In genomic region chr13:80599765-80600164, GRCh38 we compare ENCODE assay signal across 20 cellular contexts.
"Had no signal": no experiment of that assay in that cellular context is flagged by ENCODE, and none has a peak within 500 bp of the region (broad histone marks: within the 10 kb centered on the region; RNA-seq: fewer than 3 reads in every experiment).

No MANE protein-coding gene starts in this region.

- H3K27ac ChIP-seq: dorsolateral prefrontal cortex, heart left ventricle, neutrophil, psoas muscle, right lobe of liver, stomach, thoracic aorta, transverse colon had no signal

- H3K4me1 ChIP-seq: psoas muscle, right lobe of liver, stomach, transverse colon had no signal

- ATAC-seq: heart left ventricle, left lobe of liver, natural killer cell, psoas muscle, right lobe of liver had no signal

- H3K36me3 ChIP-seq: heart left ventricle, neutrophil, right lobe of liver, stomach, thoracic aorta, transverse colon had no signal

- H3K4me3 Mint-ChIP-seq: mesothelial cell of epicardium, natural killer cell had no signal

- H3K27me3 ChIP-seq: dorsolateral prefrontal cortex, heart left ventricle, neutrophil, right lobe of liver, stomach, transverse colon had no signal

- H3K4me3 ChIP-seq: dorsolateral prefrontal cortex, heart left ventricle, psoas muscle, right lobe of liver, stomach, thoracic aorta, transverse colon had no signal

- H3K4me1 Mint-ChIP-seq: natural killer cell had no signal

- H3K9me3 Mint-ChIP-seq: natural killer cell had no signal

- DNase-seq: cortex of kidney; dorsolateral prefrontal cortex; effector CD8-positive, alpha-beta T cell; heart left ventricle; hypothalamus; islet precursor cell; mammary epithelial cell; natural killer cell; psoas muscle; retina; right lobe of liver; stimulated activated CD4-positive, alpha-beta T cell treated with anti-CD3 and anti-CD28 coated beads, Interleukin-2, amount 100 ng/mL, for 24 hours; stimulated activated naive CD4-positive, alpha-beta T cell; stomach; substantia nigra; transverse colon had no signal

- H3K36me3 Mint-ChIP-seq: mesothelial cell of epicardium, natural killer cell had no signal

- H3K27ac Mint-ChIP-seq: mesothelial cell of epicardium, natural killer cell had no signal

- H3K9me3 ChIP-seq: heart left ventricle, neutrophil, psoas muscle, right lobe of liver, stomach, thoracic aorta, transverse colon had no signal
